12 cellular contexts compared by ENCODE assay signal in genomic region chr18:79798999-79799370, GRCh38. TPM values are rescaled to one million over a fixed set of nuclear protein-coding genes. Genes with fewer than 3 reads are reported as not detected.
DNase-seq lines count a peak whose midpoint lies in the region; ATAC-seq and TF ChIP-seq lines count a peak whose summit lies in the region.
"Had no signal": no experiment of that assay in that cellular context is flagged by ENCODE, and none has a peak within 500 bp of the region (broad histone marks: within the 10 kb centered on the region; RNA-seq: fewer than 3 reads in every experiment).

No MANE protein-coding gene starts in this region.

- TF ChIP-seq POLR2A in breast epithelium (IDR thresholded peaks at IDR 0.05) (no peak), suprapubic skin (IDR thresholded peaks at IDR 0.05) (no peak)

- CTCF ChIA-PET in MCF 10A (lab: Yijun Ruan, JAX), result no interaction called here

- no peak overlapping the region for H3K27ac ChIP-seq in breast epithelium
- H3K27ac ChIP-seq in coronary artery, result no peak overlapping the region
- no peak overlapping the region for H3K27ac ChIP-seq in suprapubic skin

- peaks cover 12% of the 10 kb centered on the region for H3K27me3 Mint-ChIP-seq in MCF 10A (ENCODE audit: insufficient read depth, unreplicated experiment)

- TF ChIP-seq CTCF in breast epithelium (IDR thresholded peaks at IDR 0.05) (no peak), MCF 10A (IDR thresholded peaks at IDR 0.05; ENCODE audit: unreplicated experiment) (no peak), coronary artery (IDR thresholded peaks at IDR 0.05) (no peak), mucosa of descending colon (IDR thresholded peaks at IDR 0.05) (no peak), suprapubic skin (IDR thresholded peaks at IDR 0.05) (no peak)

- WGBS in suprapubic skin, result no CpG with 5 or more reads among the region's 14 CpGs

- no TSS peak for BruUV-seq in MCF 10A (replicated peaks; lab: Mats Ljungman, UMichigan)

- no peak overlapping the region for H3K4me3 Mint-ChIP-seq in MCF 10A (ENCODE audit: unreplicated experiment)
- H3K4me3 Mint-ChIP-seq: central memory CD8-positive, alpha-beta T cell had no signal

- peak overlapping the region; percentile 32 to 71 (median 43) for H3K4me3 ChIP-seq in breast epithelium
- H3K4me3 ChIP-seq in coronary artery, result peak overlapping the region; percentile 65
- H3K4me3 ChIP-seq in mucosa of descending colon, result no peak overlapping the region
- H3K4me3 ChIP-seq in suprapubic skin, result peak overlapping the region; percentile 50

- TF ChIP-seq EP300 in suprapubic skin (IDR thresholded peaks at IDR 0.05), result no peak

- H3K36me3 Mint-ChIP-seq in MCF 10A (ENCODE audit: insufficient read depth, unreplicated experiment), result no peaks in the 10 kb centered on the region

- peaks cover 22% of the 10 kb centered on the region for H3K9me3 Mint-ChIP-seq in MCF 10A (ENCODE audit: unreplicated experiment)
- H3K9me3 Mint-ChIP-seq: central memory CD8-positive, alpha-beta T cell had no signal

- H3K9me3 ChIP-seq in breast epithelium (no peaks in the 10 kb centered on the region), mucosa of descending colon (no peaks in the 10 kb centered on the region), suprapubic skin (no peaks in the 10 kb centered on the region)
- H3K9me3 ChIP-seq: BE2C had no signal

- intact Hi-C loops in breast epithelium (cut with DNase I; ENCODE audit: low total_unique reads) (no loop called here), MCF 10A (cut with micrococcal nuclease) (no loop called here), mucosa of descending colon (cut with DNase I, micrococcal nuclease) (no loop called here)

- H3K27me3 ChIP-seq in breast epithelium (peaks cover 17 to 47% of the 10 kb centered on the region in 2 donors), suprapubic skin (peaks cover 50% of the 10 kb centered on the region)

- POLR2A ChIA-PET in MCF 10A (lab: Yijun Ruan, JAX), result interaction anchor here (0.5 kb wide), 1 partner anchor 181 kb away, joined by 3 read pairs; no protein-coding TSS in a partner anchor

- no peaks in the 10 kb centered on the region for H3K4me1 Mint-ChIP-seq in MCF 10A (ENCODE audit: insufficient read depth, unreplicated experiment)

- H3K27ac Mint-ChIP-seq in MCF 10A (ENCODE audit: low read depth, unreplicated experiment), result no peak overlapping the region

- H3K36me3 ChIP-seq in breast epithelium (no peaks in the 10 kb centered on the region), mucosa of descending colon (ENCODE audit: low read depth) (no peaks in the 10 kb centered on the region), suprapubic skin (no peaks in the 10 kb centered on the region)
- H3K36me3 ChIP-seq: BE2C had no signal

- H3K4me1 ChIP-seq in breast epithelium (peaks cover 2 to 8% of the 10 kb centered on the region in 2 donors), mucosa of descending colon (ENCODE audit: low read depth) (peaks cover 16% of the 10 kb centered on the region), suprapubic skin (peaks cover 19% of the 10 kb centered on the region)
- H3K4me1 ChIP-seq: BE2C had no signal

- DNase-seq in breast epithelium (ENCODE audit: low spot score in 2 of 2) (peak in 1 of 2 donors; percentile 19), MCF 10A (ENCODE audit: unreplicated experiment) (no peak), coronary artery (ENCODE audit: low spot score) (no peak), mucosa of descending colon (no peak), suprapubic skin (ENCODE audit: low spot score in 2 of 2) (no peak), HuH-7.5 (ENCODE audit: low spot score) (no peak), SIG-M5 treated with dmso at 0.1 percent for 504 hours (lab: John Stamatoyannopoulos, UW; ENCODE audit: unreplicated experiment) (no peak)
- DNase-seq in activated CD4-positive, alpha-beta T cell treated with anti-CD3 and anti-CD28 coated beads, Interleukin-2, amount 50 U/mL, for 4 hours, result no peak
- DNase-seq: BE2C, NCI-H226 had no signal

- peak; percentile 47 for ATAC-seq in mucosa of descending colon

RNA-seq across cellular contexts. Expression of gene KCNG2, which starts 1.2 kb away (rescaled TPM):
- total RNA-seq in breast epithelium (1 to 10 TPM in 1 of 3 donors, under 1 TPM in 2; 0.32 to 1.6 (median 0.66) TPM), MCF 10A (2022) (not detected in 2 replicates), mucosa of descending colon (under 1 TPM in 1 of 3 donors, not detected in 2; 0.19 TPM), suprapubic skin (not detected)
- total RNA-seq: glomerular endothelial cell had no signal
